Comparison of ENCODE assay signal across 10 cellular contexts in the genomic region with DNA sequence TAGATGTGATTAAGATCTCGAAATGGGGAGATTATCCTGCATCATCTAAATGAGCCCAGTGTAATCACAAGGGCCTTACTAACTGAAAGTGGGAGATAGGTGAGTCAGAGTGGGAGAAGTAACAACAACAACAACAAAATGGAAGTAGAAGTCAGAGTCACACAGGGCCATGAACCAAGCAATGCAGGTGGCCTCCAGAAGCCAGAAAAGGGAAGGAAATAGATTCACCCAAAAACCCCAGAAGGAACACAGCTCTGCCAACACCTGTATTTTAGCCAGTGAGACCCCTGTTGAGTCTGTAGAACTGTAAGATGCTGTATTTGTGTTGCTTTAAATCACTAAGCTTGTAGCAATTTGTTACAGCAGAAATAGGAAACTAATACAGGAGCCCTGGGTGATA. TPM values are rescaled to one million over a fixed set of nuclear protein-coding genes. Genes with fewer than 3 reads are reported as not detected.
DNase-seq lines count a peak whose midpoint lies in the region; ATAC-seq and FAIRE-seq lines count a peak whose summit lies in the region.
"Had no signal": no experiment of that assay in that cellular context is flagged by ENCODE, and none has a peak within 500 bp of the region (broad histone marks: within the 10 kb centered on the region; RNA-seq: fewer than 3 reads in every experiment).

No MANE protein-coding gene starts in this region.

- H3K27ac ChIP-seq in rectal smooth muscle tissue (ENCODE audit: low read depth, low read length): peak overlapping the region; percentile 97
- H3K27ac ChIP-seq: SK-N-MC had no signal

- no peak overlapping the region for H3K9ac ChIP-seq in rectal smooth muscle tissue (ENCODE audit: low read length)

- FAIRE-seq in HTR-8/SVneo (lab: Jason Lieb, UNC): no peak
- FAIRE-seq: islet of Langerhans had no signal

- H3K4me1 ChIP-seq in rectal smooth muscle tissue (ENCODE audit: control insufficient read depth, insufficient read depth, low read length): peaks cover 10% of the 10 kb centered on the region

- H3K27ac Mint-ChIP-seq in activated naive CD4-positive, alpha-beta T cell treated with anti-CD3 and anti-CD28 coated beads, Interleukin-2, amount 50 U/mL, for 72 hours: peak overlapping the region; percentile 98 to 100

- ATAC-seq in GM18909 (IDR thresholded peaks at IDR 0.05; ENCODE audit: poor library complexity, unreplicated experiment): peak; percentile 23
- ATAC-seq in HG02973 (IDR thresholded peaks at IDR 0.05; ENCODE audit: unreplicated experiment): peak; percentile 26
- peak in 1 of 2 donors; percentile 36 for ATAC-seq in activated naive CD4-positive, alpha-beta T cell treated with anti-CD3 and anti-CD28 coated beads, Interleukin-2, amount 50 U/mL, for 72 hours

- no peak for DNase-seq in activated naive CD4-positive, alpha-beta T cell treated with anti-CD3 and anti-CD28 coated beads, Interleukin-2, amount 50 U/mL, for 72 hours (ENCODE audit: low spot score in 2 of 2)
- DNase-seq in HTR-8/SVneo (ENCODE audit: insufficient read length, low spot score) (no peak), cerebellar nuclear complex (lab: John Stamatoyannopoulos, UW) (no peak), NCI-H1930 (lab: John Stamatoyannopoulos, UW) (no peak), NCI-H146 treated with DMSO at 0.1 percent for 48 hours (lab: John Stamatoyannopoulos, UW; ENCODE audit: unreplicated experiment) (no peak)

- no peaks in the 10 kb centered on the region for H3K9me3 Mint-ChIP-seq in activated naive CD4-positive, alpha-beta T cell treated with anti-CD3 and anti-CD28 coated beads, Interleukin-2, amount 50 U/mL, for 72 hours

- no peaks in the 10 kb centered on the region for H3K27me3 ChIP-seq in rectal smooth muscle tissue (ENCODE audit: control insufficient read depth, insufficient read depth, low read length)

- H3K36me3 ChIP-seq in rectal smooth muscle tissue (ENCODE audit: control insufficient read depth, insufficient read depth, low read length): peaks cover 23% of the 10 kb centered on the region

- H3K4me3 ChIP-seq in rectal smooth muscle tissue (ENCODE audit: low read length): peak overlapping the region; percentile 99
- H3K4me3 ChIP-seq: SK-N-MC had no signal

- H3K36me3 Mint-ChIP-seq in activated naive CD4-positive, alpha-beta T cell treated with anti-CD3 and anti-CD28 coated beads, Interleukin-2, amount 50 U/mL, for 72 hours: peaks cover 33 to 65% of the 10 kb centered on the region in 2 donors

RNA-seq across cellular contexts. Expression of a gene that starts 4.1 kb away (rescaled TPM):
- total RNA-seq in activated naive CD4-positive, alpha-beta T cell treated with anti-CD3 and anti-CD28 coated beads, Interleukin-2, amount 50 U/mL, for 72 hours: 100 to 1,000 TPM; 391 to 559 TPM

RNA-seq across cellular contexts. Expression of a gene that starts 21.3 kb away (rescaled TPM):
- total RNA-seq in activated naive CD4-positive, alpha-beta T cell treated with anti-CD3 and anti-CD28 coated beads, Interleukin-2, amount 50 U/mL, for 72 hours: 1 to 10 TPM; 1.2 to 2.8 TPM

RNA-seq across cellular contexts. Expression of a gene that starts 24.2 kb away (rescaled TPM):
- not detected for total RNA-seq in activated naive CD4-positive, alpha-beta T cell treated with anti-CD3 and anti-CD28 coated beads, Interleukin-2, amount 50 U/mL, for 72 hours

RNA-seq across cellular contexts. Expression of a gene that starts 32.8 kb away (rescaled TPM):
- not detected for total RNA-seq in activated naive CD4-positive, alpha-beta T cell treated with anti-CD3 and anti-CD28 coated beads, Interleukin-2, amount 50 U/mL, for 72 hours

RNA-seq across cellular contexts. Expression of a gene that starts 58.8 kb away (rescaled TPM):
- under 1 TPM in 1 of 2 donors, not detected in 1; 0.18 TPM for total RNA-seq in activated naive CD4-positive, alpha-beta T cell treated with anti-CD3 and anti-CD28 coated beads, Interleukin-2, amount 50 U/mL, for 72 hours
